In genomic region chr3:150106752-150107428, GRCh38 we compare ENCODE assay signal across 11 cellular contexts.
DNase-seq lines count a peak whose midpoint lies in the region; ATAC-seq, FAIRE-seq and TF ChIP-seq lines count a peak whose summit lies in the region.
"Had no signal": no experiment of that assay in that cellular context is flagged by ENCODE, and none has a peak within 500 bp of the region (broad histone marks: within the 10 kb centered on the region; RNA-seq: fewer than 3 reads in every experiment).

No MANE protein-coding gene starts in this region.

- no peak overlapping the region for H3K14ac ChIP-seq in H1 (ENCODE audit: insufficient read length)

- TF ChIP-seq EP300 in H1 (IDR thresholded peaks at IDR 0.05; ENCODE audit: borderline replicate concordance in 1 of 2, low read depth in 2 of 2, low read length in 2 of 2), result no peak

- H3K23me2 ChIP-seq in H1 (ENCODE audit: low read depth, low read length), result no peaks in the 10 kb centered on the region

- H3K36me3 Mint-ChIP-seq in progenitor cell of endocrine pancreas (ENCODE audit: insufficient read depth), result no peaks in the 10 kb centered on the region
- no peaks in the 10 kb centered on the region for H3K36me3 Mint-ChIP-seq in activated T-cell treated with anti-CD3 and anti-CD28 coated beads, Interleukin-2, amount 50 U/mL, for 4 hours (ENCODE audit: insufficient read depth)
- no peaks in the 10 kb centered on the region for H3K36me3 Mint-ChIP-seq in activated T-cell treated with anti-CD3 and anti-CD28 coated beads, Interleukin-2, amount 50 U/mL, for 72 hours (ENCODE audit: insufficient read depth in 2 of 2)

- H2AK5ac ChIP-seq in H1 (ENCODE audit: low read depth, low read length), result no peak overlapping the region

- H3K4me1 ChIP-seq in H1 (replicated peaks in 1 of 4; ENCODE audit: control insufficient read depth in 3 of 4, insufficient read depth in 4 of 4, low read length in 3 of 4), result peaks cover 0 to 11% (median 9%) of the 10 kb centered on the region in 4 experiments; a peak in 4 of 7 replicates
- H3K4me1 ChIP-seq: upper lobe of right lung had no signal

- no peaks in the 10 kb centered on the region for H3K27me3 ChIP-seq in H1 (replicated peaks in 1 of 4; ENCODE audit: control insufficient read depth in 3 of 4, extremely low read depth in 1 of 4, insufficient read depth in 3 of 4, low read length in 3 of 4)
- H3K27me3 ChIP-seq: upper lobe of right lung had no signal

- no peak overlapping the region for H4K8ac ChIP-seq in H1 (ENCODE audit: extremely low read depth, insufficient read depth, low read length)

- H3K79me1 ChIP-seq in H1 (ENCODE audit: low read depth, low read length), result no peaks in the 10 kb centered on the region

- H3K18ac ChIP-seq in H1 (ENCODE audit: extremely low read depth, low read length), result no peak overlapping the region

- POLR2A ChIA-PET in H1 (lab: Charles Lee; ENCODE audit: partially characterized antibody), result interaction anchor here (1.0 to 1.5 kb wide), 3 partner anchors 20 to 71 kb away, joined by 3 to 4 read pairs (median 3); no protein-coding TSS in a partner anchor

- no peaks in the 10 kb centered on the region for H3K9me3 ChIP-seq in H1 (ENCODE audit: insufficient read depth in 2 of 2, low read depth in 1 of 2, low read length in 1 of 2)
- H3K9me3 ChIP-seq: upper lobe of right lung had no signal

- H4K91ac ChIP-seq in H1 (replicated peaks; ENCODE audit: insufficient read length, low read length), result no peak overlapping the region

- no peak overlapping the region for H2BK120ac ChIP-seq in H1 (replicated peaks; ENCODE audit: low read depth, low read length)

- TF ChIP-seq POLR2A in H1 (IDR thresholded peaks at IDR 0.05; ENCODE audit: control extremely low read depth in 1 of 2, low read depth in 2 of 2, low read length in 2 of 2), result no peak

- H3K4ac ChIP-seq in H1 (replicated peaks; ENCODE audit: insufficient read length, low read depth, low read length), result no peak overlapping the region

- H3K4me1 Mint-ChIP-seq in progenitor cell of endocrine pancreas (ENCODE audit: low read depth), result peaks cover 2% of the 10 kb centered on the region
- H3K4me1 Mint-ChIP-seq in activated T-cell treated with anti-CD3 and anti-CD28 coated beads, Interleukin-2, amount 50 U/mL, for 4 hours (ENCODE audit: low read depth), result no peaks in the 10 kb centered on the region
- H3K4me1 Mint-ChIP-seq in activated T-cell treated with anti-CD3 and anti-CD28 coated beads, Interleukin-2, amount 50 U/mL, for 72 hours (ENCODE audit: low read depth), result no peaks in the 10 kb centered on the region

- ATAC-seq in activated T-cell treated with anti-CD3 and anti-CD28 coated beads, Interleukin-2, amount 50 U/mL, for 4 hours, result no peak
- ATAC-seq in activated T-cell treated with anti-CD3 and anti-CD28 coated beads, Interleukin-2, amount 50 U/mL, for 72 hours (replicated peaks in 1 of 2), result no peak
- ATAC-seq: upper lobe of right lung had no signal

- no peak overlapping the region for H3K4me3 Mint-ChIP-seq in progenitor cell of endocrine pancreas (ENCODE audit: low read depth)
- H3K4me3 Mint-ChIP-seq in activated T-cell treated with anti-CD3 and anti-CD28 coated beads, Interleukin-2, amount 50 U/mL, for 4 hours, result no peak overlapping the region
- H3K4me3 Mint-ChIP-seq in activated T-cell treated with anti-CD3 and anti-CD28 coated beads, Interleukin-2, amount 50 U/mL, for 72 hours, result no peak overlapping the region

- H3K27ac Mint-ChIP-seq in progenitor cell of endocrine pancreas, result peak overlapping the region; percentile 60
- H3K27ac Mint-ChIP-seq in activated T-cell treated with anti-CD3 and anti-CD28 coated beads, Interleukin-2, amount 50 U/mL, for 72 hours, result no peak overlapping the region

- no peak overlapping the region for H2BK12ac ChIP-seq in H1 (ENCODE audit: low read depth, low read length)

- TF ChIP-seq RAD21 in H1 (IDR thresholded peaks at IDR 0.05 in 1 of 2, conservative IDR thresholded peaks at IDR 0.05 in 1 of 2; ENCODE audit: low read depth in 2 of 2, low read length in 2 of 2), result no peak; a peak in 1 of 4 replicates

- no peak overlapping the region for H2BK20ac ChIP-seq in H1 (ENCODE audit: low read length)

- CTCF ChIA-PET in H1 (lab: Charles Lee; ENCODE audit: partially characterized antibody), result interaction anchor here (0.6 to 1.7 kb wide), 6 partner anchors 10 to 170 kb away, joined by 3 to 4 read pairs (median 3); no protein-coding TSS in a partner anchor

- no peak overlapping the region for H2BK5ac ChIP-seq in H1 (ENCODE audit: low read depth, low read length)

- no peak overlapping the region for H3K4me3 ChIP-seq in H1 (ENCODE audit: extremely low read depth in 1 of 4, insufficient read depth in 2 of 4, low read depth in 3 of 4, low read length in 4 of 4)
- H3K4me3 ChIP-seq: upper lobe of right lung had no signal

- H4K5ac ChIP-seq in H1 (ENCODE audit: insufficient read length, low read depth, low read length), result no peak overlapping the region

- no peak overlapping the region for H2BK15ac ChIP-seq in H1 (ENCODE audit: low read length)

- no peaks in the 10 kb centered on the region for H3K9me3 Mint-ChIP-seq in progenitor cell of endocrine pancreas (ENCODE audit: low read depth)
- no peaks in the 10 kb centered on the region for H3K9me3 Mint-ChIP-seq in activated T-cell treated with anti-CD3 and anti-CD28 coated beads, Interleukin-2, amount 50 U/mL, for 4 hours
- no peaks in the 10 kb centered on the region for H3K9me3 Mint-ChIP-seq in activated T-cell treated with anti-CD3 and anti-CD28 coated beads, Interleukin-2, amount 50 U/mL, for 72 hours

- H3K79me2 ChIP-seq in H1 (ENCODE audit: control insufficient read depth in 1 of 2, insufficient read depth in 2 of 2, low read length in 2 of 2), result no peaks in the 10 kb centered on the region

- 44% methylated on average over 2 of the region's 2 CpGs; no CpG with 5 or more reads in 1 of the 2 experiments for WGBS in H1 (ENCODE audit: extremely low coverage in 1 of 2, insufficient coverage in 1 of 2, insufficient read length in 1 of 2, insufficient replicate concordance in 2 of 2, low coverage in 1 of 2, low lambda C conversion rate in 2 of 2, missing lambda C conversion rate in 1 of 2), 2 experiments

- H3K36me3 ChIP-seq in H1 (ENCODE audit: control insufficient read depth in 2 of 4, insufficient read depth in 4 of 4, low read length in 3 of 4), result no peaks in the 10 kb centered on the region
- H3K36me3 ChIP-seq: upper lobe of right lung had no signal

- no peak overlapping the region for H3K23ac ChIP-seq in H1 (ENCODE audit: insufficient read length)

- no peak overlapping the region for H3K56ac ChIP-seq in H1 (replicated peaks; ENCODE audit: insufficient read length, low read depth, low read length)

- no peaks in the 10 kb centered on the region for H3K27me3 Mint-ChIP-seq in progenitor cell of endocrine pancreas
- H3K27me3 Mint-ChIP-seq in activated T-cell treated with anti-CD3 and anti-CD28 coated beads, Interleukin-2, amount 50 U/mL, for 4 hours (ENCODE audit: low read depth), result peaks cover 2% of the 10 kb centered on the region
- peaks cover 38% of the 10 kb centered on the region for H3K27me3 Mint-ChIP-seq in activated T-cell treated with anti-CD3 and anti-CD28 coated beads, Interleukin-2, amount 50 U/mL, for 72 hours (ENCODE audit: low read depth)

- no peak overlapping the region for H3K9ac ChIP-seq in H1 (replicated peaks in 1 of 4; ENCODE audit: extremely low read depth in 1 of 4, low read depth in 3 of 4, low read length in 3 of 4)

- H3K4me2 ChIP-seq in H1 (ENCODE audit: insufficient read depth in 1 of 2, low read depth in 2 of 2, low read length in 2 of 2), result peak overlapping the region in 1 of 2 experiments; percentile 25; a peak in 2 of 4 replicates

- TF ChIP-seq CTCF in H1 (IDR thresholded peaks at IDR 0.05; ENCODE audit: control extremely low read depth in 1 of 3, insufficient read depth in 1 of 3, low read depth in 1 of 3, low read length in 3 of 3) (no peak), progenitor cell of endocrine pancreas (IDR thresholded peaks at IDR 0.05; ENCODE audit: unreplicated experiment) (no peak)

- no peak overlapping the region; the same call in 1 of the 2 replicates for H2AFZ ChIP-seq in H1 (ENCODE audit: low read length)

- H3K27ac ChIP-seq in H1 (ENCODE audit: low read depth, low read length), result no peak overlapping the region
- H3K27ac ChIP-seq: upper lobe of right lung had no signal

- DNase-seq in GM04504 (ENCODE audit: low read depth), result peak; percentile 95
- DNase-seq in NCI-H345 treated with DMSO at 0.1 percent for 48 hours (lab: John Stamatoyannopoulos, UW; ENCODE audit: unreplicated experiment), result peak; percentile 49
- DNase-seq in H1 (ENCODE audit: low read depth in 1 of 2, low spot score in 2 of 2), result peak in 1 of 2 experiments; percentile 47
- no peak for DNase-seq in progenitor cell of endocrine pancreas (ENCODE audit: low spot score, unreplicated experiment)
- DNase-seq in activated T-cell treated with anti-CD3 and anti-CD28 coated beads, Interleukin-2, amount 50 U/mL, for 4 hours, result no peak
- DNase-seq in NCI-H748 (lab: John Stamatoyannopoulos, UW; ENCODE audit: unreplicated experiment), result no peak
- no peak for DNase-seq in COLO668 (lab: John Stamatoyannopoulos, UW; ENCODE audit: unreplicated experiment)
- no peak for DNase-seq in activated T-cell treated with anti-CD3 and anti-CD28 coated beads, Interleukin-2, amount 50 U/mL, for 72 hours
- DNase-seq: activated T-cell treated with anti-CD3 and anti-CD28 coated beads, Interleukin-2, amount 50 U/mL, for 1 hour; upper lobe of right lung had no signal

- no peak for FAIRE-seq in H1 (lab: Jason Lieb, UNC)
- FAIRE-seq: GM12892 had no signal

- no peaks in the 10 kb centered on the region for H4K20me1 ChIP-seq in H1 (replicated peaks in 1 of 2; ENCODE audit: control insufficient read depth in 1 of 2, insufficient read depth in 2 of 2, low read length in 2 of 2)

TF ChIP-seq in H1, 55 proteins besides CTCF, POLR2A, EP300 and RAD21 (continues in another document):
- TF ChIP-seq SIN3A (conservative IDR thresholded peaks at IDR 0.05 in 1 of 2, IDR thresholded peaks at IDR 0.05 in 1 of 2; ENCODE audit: low read depth in 1 of 2, low read length in 2 of 2), result no peak
- TF ChIP-seq TAF7 (optimal IDR thresholded peaks at IDR 0.05; ENCODE audit: borderline replicate concordance, low read depth, low read length), result no peak
- TF ChIP-seq, protein P1, sequence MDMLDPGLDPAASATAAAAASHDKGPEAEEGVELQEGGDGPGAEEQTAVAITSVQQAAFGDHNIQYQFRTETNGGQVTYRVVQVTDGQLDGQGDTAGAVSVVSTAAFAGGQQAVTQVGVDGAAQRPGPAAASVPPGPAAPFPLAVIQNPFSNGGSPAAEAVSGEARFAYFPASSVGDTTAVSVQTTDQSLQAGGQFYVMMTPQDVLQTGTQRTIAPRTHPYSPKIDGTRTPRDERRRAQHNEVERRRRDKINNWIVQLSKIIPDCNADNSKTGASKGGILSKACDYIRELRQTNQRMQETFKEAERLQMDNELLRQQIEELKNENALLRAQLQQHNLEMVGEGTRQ (IDR thresholded peaks at IDR 0.05; ENCODE audit: low read length), result no peak
- TF ChIP-seq SUZ12 (IDR thresholded peaks at IDR 0.05; ENCODE audit: low read length), result no peak
- peak; percentile 82 for TF ChIP-seq JUND (IDR thresholded peaks at IDR 0.05; ENCODE audit: low read length)
- TF ChIP-seq KDM5A (IDR thresholded peaks at IDR 0.05; ENCODE audit: low read length), result no peak
- TF ChIP-seq POLR2AphosphoS5 (IDR thresholded peaks at IDR 0.05; ENCODE audit: low read depth, low read length), result no peak

Comparison
In these comparisons a context has a peak if more than half of its experiments do, and no peak if none do; other contexts are left out.
1. DNase-seq: peak in GM04504 (single experiment) and NCI-H345 treated with DMSO at 0.1 percent for 48 hours (single experiment); none in progenitor cell of endocrine pancreas (single experiment), activated T-cell treated with anti-CD3 and anti-CD28 coated beads, Interleukin-2, amount 50 U/mL, for 4 hours (single experiment), NCI-H748 (single experiment), COLO668 (single experiment) and activated T-cell treated with anti-CD3 and anti-CD28 coated beads, Interleukin-2, amount 50 U/mL, for 72 hours (0 of 2).